Comparison of ENCODE assay signal across 1 cellular context in the genomic region with DNA sequence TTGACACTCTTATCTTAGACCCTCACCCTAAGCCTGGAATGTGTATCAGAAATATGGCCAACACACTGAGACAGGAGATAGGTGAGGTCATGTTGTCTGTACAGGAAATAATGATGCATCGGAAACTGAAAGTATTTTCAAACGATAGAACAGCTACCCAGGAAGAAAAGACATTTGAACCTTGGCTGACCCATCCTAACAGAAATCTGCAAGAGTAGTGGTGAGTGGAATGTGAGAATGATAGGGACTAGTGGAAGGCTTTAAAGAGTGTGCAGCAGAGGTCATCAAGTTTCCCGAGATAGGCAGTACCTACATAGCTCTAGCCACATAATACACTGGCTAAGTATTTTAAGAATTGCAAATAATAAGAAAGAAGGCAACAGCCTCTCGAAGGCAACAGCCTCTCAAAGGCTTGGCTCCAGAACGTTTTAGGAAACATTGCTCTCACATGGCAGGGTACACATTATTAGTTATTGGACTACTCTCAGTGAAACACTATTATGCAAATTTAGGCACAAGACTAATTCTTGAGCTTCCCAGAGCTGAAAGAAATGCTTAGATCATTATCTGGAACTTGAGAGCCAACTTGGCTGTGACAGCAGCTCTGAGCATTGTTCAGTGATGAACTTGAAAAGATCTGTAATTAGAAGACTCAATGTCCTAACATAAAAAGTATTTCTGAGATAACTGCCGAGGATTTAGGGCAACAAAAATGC.
TF ChIP-seq lines count a peak whose summit lies in the region.

No MANE protein-coding gene starts in this region.

TF ChIP-seq in GM12878, 131 proteins besides CTCF, POLR2A, EP300 and RAD21 (continued from another document):
- TF ChIP-seq MEF2A (IDR thresholded peaks at IDR 0.05; ENCODE audit: insufficient read depth, low read depth, low read length) = no peak
